ENCODE assay signal across 11 cellular contexts in the genomic region with DNA sequence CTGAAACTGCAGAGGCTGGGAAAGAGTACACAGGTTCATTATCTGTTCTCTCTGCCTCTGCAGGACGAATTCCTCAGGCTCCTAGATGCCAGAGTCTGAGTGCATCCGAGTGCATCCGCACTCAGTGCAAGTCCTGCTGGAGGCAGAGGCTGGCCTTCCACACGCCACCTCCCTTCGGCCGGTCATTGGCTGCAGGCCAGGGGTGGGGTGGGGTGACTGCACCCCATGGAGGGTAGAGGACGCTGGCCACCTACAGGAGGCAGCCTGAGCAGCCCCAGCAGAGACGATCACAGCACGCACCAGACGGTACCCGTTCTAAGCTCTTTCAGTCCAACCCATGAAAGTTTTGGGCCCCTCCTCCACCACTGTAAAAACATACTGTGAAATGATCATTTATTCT. TPM values are rescaled to one million over a fixed set of nuclear protein-coding genes. Genes with fewer than 3 reads are reported as not detected.
DNase-seq lines count a peak whose midpoint lies in the region; ATAC-seq and TF ChIP-seq lines count a peak whose summit lies in the region.
"Had no signal": no experiment of that assay in that cellular context is flagged by ENCODE, and none has a peak within 500 bp of the region (broad histone marks: within the 10 kb centered on the region; RNA-seq: fewer than 3 reads in every experiment).

No MANE protein-coding gene starts in this region.

- no peaks in the 10 kb centered on the region for H3K9me3 ChIP-seq in Loucy (ENCODE audit: insufficient read depth, low read depth, low read length)
- H3K9me3 ChIP-seq in stomach, result no peaks in the 10 kb centered on the region

- peak overlapping the region; percentile 91 for H3K4me2 ChIP-seq in Loucy (ENCODE audit: low read depth, low read length, poor library complexity, severe bottlenecking)
- H3K4me2 ChIP-seq: KMS-11 had no signal

- ATAC-seq in GM21360 (IDR thresholded peaks at IDR 0.05; ENCODE audit: unreplicated experiment) (no peak), GM19467 (IDR thresholded peaks at IDR 0.05; ENCODE audit: unreplicated experiment) (no peak)
- ATAC-seq: effector memory CD8-positive, alpha-beta T cell had no signal

- H3K4me3 ChIP-seq in Loucy (ENCODE audit: low read length, poor library complexity, severe bottlenecking) (no peak overlapping the region), kidney epithelial cell (ENCODE audit: low read depth, low read length) (no peak overlapping the region), stomach (no peak overlapping the region)

- no peaks in the 10 kb centered on the region for H3K9me2 ChIP-seq in Loucy (replicated peaks; ENCODE audit: low read depth, low read length)

- no peak overlapping the region for H3K9ac ChIP-seq in Loucy (ENCODE audit: low read depth, low read length, poor library complexity, severe bottlenecking)
- H3K9ac ChIP-seq: KMS-11 had no signal

- intact Hi-C loops in stomach (cut with DNase I; ENCODE audit: low total_unique reads), result no loop called here

- no peak for TF ChIP-seq POLR2A in stomach (IDR thresholded peaks at IDR 0.05)

- TF ChIP-seq CTCF in Loucy (conservative IDR thresholded peaks at IDR 0.05; ENCODE audit: low read length) (0 out of 2 replicates have a peak, but pooled peaks have one; percentile 16), kidney epithelial cell (IDR thresholded peaks at IDR 0.05; ENCODE audit: insufficient read depth, low read length, poor library complexity, severe bottlenecking) (peak; percentile 24), stomach (IDR thresholded peaks at IDR 0.05) (no peak)

- no peak for TF ChIP-seq EP300 in stomach (IDR thresholded peaks at IDR 0.05)

- H3F3A ChIP-seq in Loucy (ENCODE audit: low read depth), result peaks cover 3% of the 10 kb centered on the region; the same call in 1 of the 2 replicates

- H3K4me1 ChIP-seq in Loucy (ENCODE audit: insufficient read depth, low read length, poor library complexity, severe bottlenecking) (peaks cover 50% of the 10 kb centered on the region), stomach (peaks cover 10 to 47% (median 33%) of the 10 kb centered on the region in 4 donors)

- H3K27ac ChIP-seq in stomach, result no peak overlapping the region
- H3K27ac ChIP-seq: KMS-11 had no signal

- H3K36me3 ChIP-seq in Loucy (ENCODE audit: insufficient read depth, low read length) (peaks cover 29% of the 10 kb centered on the region; the same call in 1 of the 2 replicates), kidney epithelial cell (ENCODE audit: control insufficient read depth, insufficient read depth, low read length) (no peaks in the 10 kb centered on the region), stomach (peaks cover 8 to 50% (median 47%) of the 10 kb centered on the region in 4 donors)

- peaks cover 89% of the 10 kb centered on the region for H3K79me2 ChIP-seq in Loucy (ENCODE audit: insufficient read depth, low read length)

- H3K27me3 ChIP-seq in Loucy (ENCODE audit: insufficient read depth, low read length, poor library complexity, severe bottlenecking) (no peaks in the 10 kb centered on the region), kidney epithelial cell (ENCODE audit: control insufficient read depth, insufficient read depth, low read length) (no peaks in the 10 kb centered on the region), stomach (no peaks in the 10 kb centered on the region)

- H2AFZ ChIP-seq in Loucy (ENCODE audit: low read length), result no peak overlapping the region

- DNase-seq in ecto neural progenitor cell (ENCODE audit: low spot score) (peak; percentile 91), kidney epithelial cell (ENCODE audit: low read depth) (no peak), stomach (peak; percentile 69), NOMO-1 treated with dmso at 0.1 percent for 144 hours (lab: John Stamatoyannopoulos, UW; ENCODE audit: unreplicated experiment) (no peak)
- no peak for DNase-seq in stimulated activated CD4-positive, alpha-beta T cell treated with anti-CD3 and anti-CD28 coated beads, Interleukin-1b, Interleukin-23, amount 100 ng/mL, for 48 hours
- DNase-seq: effector memory CD8-positive, alpha-beta T cell; stimulated activated CD8-positive, alpha-beta memory T cell treated with anti-CD3 and anti-CD28 coated beads, Interleukin-4, amount 100 ng/mL, for 48 hours had no signal

- peaks cover 57% of the 10 kb centered on the region for H4K20me1 ChIP-seq in Loucy (ENCODE audit: insufficient read depth, low read length, poor library complexity, severe bottlenecking)

- 32 to 42% (median 38%) methylated on average over 9 to 11 of the region's 11 CpGs for WGBS in stomach, 5 donors

RNA-seq across cellular contexts. Expression of a gene that starts 11.7 kb away (rescaled TPM):
- total RNA-seq in kidney epithelial cell, result 59.7 and 74.1 TPM in 2 replicates
- 10 to 100 TPM in 3 of 5 donors, 1 to 10 TPM in 2; 4.7 to 96.8 (median 44.6) TPM for total RNA-seq in stomach
- polyA plus RNA-seq in stomach, result 10 to 100 TPM; 37.7 to 59.3 (median 44.4) TPM

RNA-seq across cellular contexts. Expression of a gene that starts 22.4 kb away (rescaled TPM):
- total RNA-seq in kidney epithelial cell (0.13 and 0.55 TPM in 2 replicates), stomach (under 1 TPM in 1 of 5 donors, not detected in 4; 0.18 TPM)
- not detected for polyA plus RNA-seq in stomach

RNA-seq across cellular contexts. Expression of a gene that starts 52.1 kb away (rescaled TPM):
- total RNA-seq in kidney epithelial cell (20.3 and 27.9 TPM in 2 replicates), stomach (100 to 1,000 TPM in 1 of 5 donors, 10 to 100 TPM in 4; 48.4 to 120 (median 88.1) TPM)
- polyA plus RNA-seq in stomach, result 100 to 1,000 TPM in 2 of 3 donors, 10 to 100 TPM in 1; 64.7 to 188 (median 155) TPM

Comparison
In these comparisons a context has a peak if more than half of its experiments do, and no peak if none do; other contexts are left out.
1. CTCF ChIP-seq: peak in Loucy (single experiment) and kidney epithelial cell (single experiment); none in stomach (0 of 7).
2. DNase-seq: peak in ecto neural progenitor cell (single experiment) and stomach (single experiment); none in kidney epithelial cell (single experiment), NOMO-1 treated with dmso at 0.1 percent for 144 hours (single experiment) and stimulated activated CD4-positive, alpha-beta T cell treated with anti-CD3 and anti-CD28 coated beads, Interleukin-1b, Interleukin-23, amount 100 ng/mL, for 48 hours (single experiment).